In genomic region chr4:109816082-109816442, GRCh38 we compare ENCODE assay signal across 8 cellular contexts. TPM values are rescaled to one million over a fixed set of nuclear protein-coding genes. Genes with fewer than 3 reads are reported as not detected.
DNase-seq lines count a peak whose midpoint lies in the region; ATAC-seq and TF ChIP-seq lines count a peak whose summit lies in the region.

No MANE protein-coding gene starts in this region.

- no peak for TF ChIP-seq CTCF in heart left ventricle (IDR thresholded peaks at IDR 0.05)

- no peaks in the 10 kb centered on the region for H3K9me3 Mint-ChIP-seq in activated T-cell treated with anti-CD3 and anti-CD28 coated beads, Interleukin-2, amount 50 U/mL, for 72 hours

- no peak for TF ChIP-seq POLR2A in heart left ventricle (IDR thresholded peaks at IDR 0.05)

- no peaks in the 10 kb centered on the region for H3K27me3 ChIP-seq in heart left ventricle
- no peaks in the 10 kb centered on the region for H3K27me3 ChIP-seq in skeletal muscle tissue (ENCODE audit: control insufficient read depth in 3 of 3, insufficient read depth in 3 of 3, low read length in 3 of 3)

- H3K36me3 Mint-ChIP-seq in activated T-cell treated with anti-CD3 and anti-CD28 coated beads, Interleukin-2, amount 50 U/mL, for 72 hours (ENCODE audit: insufficient read depth in 2 of 2), result peaks cover 20 to 33% of the 10 kb centered on the region in 2 donors

- WGBS in heart left ventricle, 4 donors, result 1 to 2% (median 1%) methylated on average over 19 of the region's 19 CpGs

- H3K27ac ChIP-seq in heart left ventricle, result peak overlapping the region in 8 of 12 donors; percentile 72 to 93 (median 90)
- H3K27ac ChIP-seq in skeletal muscle tissue (ENCODE audit: low read depth, low read length), result peak overlapping the region; percentile 83

- no peaks in the 10 kb centered on the region for H3K9me3 ChIP-seq in heart left ventricle
- H3K9me3 ChIP-seq in skeletal muscle tissue (ENCODE audit: control insufficient read depth in 3 of 3, low read length in 3 of 3), result no peaks in the 10 kb centered on the region

- no peak for DNase-seq in heart left ventricle
- no peak for DNase-seq in left ventricle myocardium superior
- peak; percentile 58 to 65 for DNase-seq in activated T-cell treated with anti-CD3 and anti-CD28 coated beads, Interleukin-2, amount 50 U/mL, for 72 hours
- peak; percentile 5 for DNase-seq in glomerular visceral epithelial cell (ENCODE audit: extremely low spot score)
- no peak for DNase-seq in AG08396 (ENCODE audit: low spot score)
- no peak for DNase-seq in cortex of kidney (lab: John Stamatoyannopoulos, UW)

- H3K4me3 Mint-ChIP-seq in activated T-cell treated with anti-CD3 and anti-CD28 coated beads, Interleukin-2, amount 50 U/mL, for 72 hours, result peak overlapping the region; percentile 73 to 97

- intact Hi-C loops in heart left ventricle (cut with DNase I), result loop anchor here in 8 of 10 donors (5.0 to 10.0 kb wide), 9 partner anchors 84 to 1194 kb away; partner anchors contain the start of genes CASP6 (in 6 of the 8), SEC24B (in 4 of the 8), EGF (in 1 of the 8) and MCUB (in 1 of the 8)
- intact Hi-C loops in left ventricle myocardium superior (cut with micrococcal nuclease), result loop anchor here (10.0 kb wide), 1 partner anchor 91 kb away; no protein-coding TSS in a partner anchor

- H3K4me1 Mint-ChIP-seq in activated T-cell treated with anti-CD3 and anti-CD28 coated beads, Interleukin-2, amount 50 U/mL, for 72 hours (ENCODE audit: low read depth), result peaks cover 55% of the 10 kb centered on the region

- peak overlapping the region; percentile 71 to 92 (median 80) for H3K4me3 ChIP-seq in heart left ventricle
- peak overlapping the region; percentile 96 to 99 (median 98) for H3K4me3 ChIP-seq in skeletal muscle tissue (ENCODE audit: low read length in 3 of 3)

- H3K27me3 Mint-ChIP-seq in activated T-cell treated with anti-CD3 and anti-CD28 coated beads, Interleukin-2, amount 50 U/mL, for 72 hours (ENCODE audit: low read depth), result no peaks in the 10 kb centered on the region

- ATAC-seq in heart left ventricle, result peak in 1 of 4 donors; percentile 8
- ATAC-seq in left ventricle myocardium superior, result no peak
- ATAC-seq in activated T-cell treated with anti-CD3 and anti-CD28 coated beads, Interleukin-2, amount 50 U/mL, for 72 hours (replicated peaks in 1 of 2), result peak; percentile 8 to 10
- no peak for ATAC-seq in GM21360 (IDR thresholded peaks at IDR 0.05; ENCODE audit: unreplicated experiment)

- H3K36me3 ChIP-seq in heart left ventricle (peaks cover 0 to 37% (median 27%) of the 10 kb centered on the region in 9 donors), skeletal muscle tissue (ENCODE audit: control insufficient read depth in 3 of 3, insufficient read depth in 3 of 3, low read length in 3 of 3) (peaks cover 0 to 16% (median 14%) of the 10 kb centered on the region in 3 donors)

- peaks cover 0 to 21% (median 13%) of the 10 kb centered on the region in 12 donors for H3K4me1 ChIP-seq in heart left ventricle
- H3K4me1 ChIP-seq in skeletal muscle tissue (ENCODE audit: control insufficient read depth in 3 of 3, insufficient read depth in 3 of 3, low read length in 3 of 3), result peaks cover 8 to 13% (median 11%) of the 10 kb centered on the region in 3 donors

- H3K27ac Mint-ChIP-seq in activated T-cell treated with anti-CD3 and anti-CD28 coated beads, Interleukin-2, amount 50 U/mL, for 72 hours, result peak overlapping the region; percentile 52

- H3K9ac ChIP-seq in skeletal muscle tissue (ENCODE audit: low read depth in 1 of 3, low read length in 3 of 3), result peak overlapping the region; percentile 77 to 88 (median 85)

RNA-seq across cellular contexts. Expression of gene GAR1, which starts 0.5 kb away (rescaled TPM):
- 10 to 100 TPM in 2 of 9 donors, 1 to 10 TPM in 7; 3.2 to 10.9 (median 8.5) TPM for total RNA-seq in heart left ventricle
- polyA plus RNA-seq in heart left ventricle, result 10 to 100 TPM; 13.1 to 22.3 TPM
- 9.2 TPM for total RNA-seq in left ventricle myocardium superior
- 10 to 100 TPM; 23.8 to 33.6 TPM for total RNA-seq in activated T-cell treated with anti-CD3 and anti-CD28 coated beads, Interleukin-2, amount 50 U/mL, for 72 hours
- 4.7 TPM for total RNA-seq in skeletal muscle tissue

RNA-seq across cellular contexts. Expression of gene RRH, which starts 11.7 kb away (rescaled TPM):
- total RNA-seq in heart left ventricle (under 1 TPM in 1 of 9 donors, not detected in 8; 0.21 TPM), left ventricle myocardium superior (not detected), skeletal muscle tissue (under 0.01 TPM)
- under 1 TPM in 1 of 2 donors, not detected in 1; 0.06 TPM for polyA plus RNA-seq in heart left ventricle
- under 1 TPM in 1 of 2 donors, not detected in 1; 0.99 TPM for total RNA-seq in activated T-cell treated with anti-CD3 and anti-CD28 coated beads, Interleukin-2, amount 50 U/mL, for 72 hours

RNA-seq across cellular contexts. Expression of gene CFI, which starts 14.3 kb away (rescaled TPM):
- total RNA-seq in heart left ventricle, result 10 to 100 TPM in 3 of 9 donors, 1 to 10 TPM in 6; 6.2 to 52.0 (median 9.0) TPM
- polyA plus RNA-seq in heart left ventricle, result 10 to 100 TPM in 1 of 2 donors, 1 to 10 TPM in 1; 6.3 to 11.2 TPM
- 11.6 TPM for total RNA-seq in left ventricle myocardium superior
- under 1 TPM; 0.17 to 0.81 TPM for total RNA-seq in activated T-cell treated with anti-CD3 and anti-CD28 coated beads, Interleukin-2, amount 50 U/mL, for 72 hours
- total RNA-seq in skeletal muscle tissue, result 5.7 TPM

RNA-seq across cellular contexts. Expression of gene LRIT3, which starts 31.8 kb away (rescaled TPM):
- total RNA-seq in heart left ventricle, result not detected
- under 1 TPM in 1 of 2 donors, not detected in 1; 0.08 TPM for polyA plus RNA-seq in heart left ventricle
- total RNA-seq in left ventricle myocardium superior, result not detected
- under 1 TPM; 0.09 to 0.46 TPM for total RNA-seq in activated T-cell treated with anti-CD3 and anti-CD28 coated beads, Interleukin-2, amount 50 U/mL, for 72 hours
- under 0.01 TPM for total RNA-seq in skeletal muscle tissue

Comparison
In these comparisons a context has a peak if more than half of its experiments do, and no peak if none do; other contexts are left out.
1. ATAC-seq: peak in activated T-cell treated with anti-CD3 and anti-CD28 coated beads, Interleukin-2, amount 50 U/mL, for 72 hours (2 of 2); none in left ventricle myocardium superior (single experiment) and GM21360 (single experiment).
2. DNase-seq: peak in activated T-cell treated with anti-CD3 and anti-CD28 coated beads, Interleukin-2, amount 50 U/mL, for 72 hours (2 of 2) and glomerular visceral epithelial cell (single experiment); none in heart left ventricle (0 of 5), left ventricle myocardium superior (single experiment), AG08396 (single experiment) and cortex of kidney (single experiment).